In the genomic region with DNA sequence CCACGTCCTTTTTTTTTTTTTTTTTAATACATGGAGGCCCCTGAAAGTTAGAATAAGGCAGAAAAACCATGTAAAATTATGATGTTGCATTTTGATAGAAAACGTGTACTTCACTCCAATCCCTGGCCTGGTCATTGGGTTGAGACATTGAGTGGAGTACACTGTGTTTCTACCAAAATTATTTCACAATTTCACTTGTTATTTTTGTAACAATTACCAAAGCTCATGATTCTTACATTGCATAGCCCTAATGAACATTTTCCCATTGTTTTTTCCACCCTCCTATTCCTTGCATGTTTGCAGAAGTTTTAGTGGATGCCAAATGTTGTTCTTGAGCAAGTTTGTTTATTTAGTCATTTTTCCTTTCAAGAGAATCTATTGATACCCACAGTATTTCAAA, we compare ENCODE assay signal across 18 cellular contexts. TPM values are rescaled to one million over a fixed set of nuclear protein-coding genes. Genes with fewer than 3 reads are reported as not detected.
DNase-seq lines count a peak whose midpoint lies in the region; ATAC-seq and TF ChIP-seq lines count a peak whose summit lies in the region.
"Had no signal": no experiment of that assay in that cellular context is flagged by ENCODE, and none has a peak within 500 bp of the region (broad histone marks: within the 10 kb centered on the region; RNA-seq: fewer than 3 reads in every experiment).

No MANE protein-coding gene starts in this region.

- H3K27ac ChIP-seq in esophagus squamous epithelium (peak overlapping the region; percentile 50 to 90 (median 85)), sigmoid colon (peak overlapping the region; percentile 85 to 98 (median 89)), transverse colon (peak overlapping the region; percentile 77 to 90 (median 83))

- H3K4me1 ChIP-seq in esophagus squamous epithelium: peaks cover 0 to 60% (median 20%) of the 10 kb centered on the region in 3 donors
- H3K4me1 ChIP-seq in sigmoid colon: peaks cover 0 to 99% (median 82%) of the 10 kb centered on the region in 4 donors
- peaks cover 5 to 48% (median 14%) of the 10 kb centered on the region in 4 donors for H3K4me1 ChIP-seq in transverse colon
- H3K4me1 ChIP-seq: Caco-2 had no signal

- in situ Hi-C loops in transverse colon (cut with MboI; ENCODE audit: low pct_ligation_motif_present in 1 of 4, low pct_unique_long_range_greater_than_20kb in 1 of 4, low sequenced_read_pairs in 3 of 4): no loop called here
- in situ Hi-C loops in ACHN (cut with HindIII; ENCODE audit: low pct_ligation_motif_present, low pct_unique_long_range_greater_than_20kb, low sequenced_read_pairs): no loop called here

- TF ChIP-seq CTCF in esophagus squamous epithelium (IDR thresholded peaks at IDR 0.05): no peak
- TF ChIP-seq CTCF in sigmoid colon (IDR thresholded peaks at IDR 0.05): no peak
- TF ChIP-seq CTCF in transverse colon (IDR thresholded peaks at IDR 0.05): no peak

- TF ChIP-seq EP300 in sigmoid colon (IDR thresholded peaks at IDR 0.05): peak in 1 of 4 donors; percentile 64
- no peak for TF ChIP-seq EP300 in transverse colon (IDR thresholded peaks at IDR 0.05; ENCODE audit: low read depth)

- H3K27me3 ChIP-seq in esophagus squamous epithelium: no peaks in the 10 kb centered on the region
- H3K27me3 ChIP-seq in sigmoid colon: no peaks in the 10 kb centered on the region
- no peaks in the 10 kb centered on the region for H3K27me3 ChIP-seq in transverse colon
- H3K27me3 ChIP-seq in MG63: no peaks in the 10 kb centered on the region

- ATAC-seq in left ventricle myocardium superior: peak; percentile 74

- H3K4me3 ChIP-seq in esophagus squamous epithelium (no peak overlapping the region), sigmoid colon (no peak overlapping the region), transverse colon (no peak overlapping the region), MG63 (no peak overlapping the region)

- DNase-seq in esophagus squamous epithelium (lab: John Stamatoyannopoulos, UW) (no peak), left ventricle myocardium superior (no peak), sigmoid colon (no peak), transverse colon (no peak), ACHN (no peak), CD1c-positive myeloid dendritic cell (ENCODE audit: extremely low spot score) (no peak), cerebellar cortex (ENCODE audit: low spot score) (no peak), MG63 (no peak)
- DNase-seq: Caco-2; CD4-positive, CD25-positive, alpha-beta regulatory T cell; DMS153; HFFc6; KG1; NCI-H1092; NCI-H1694 treated with DMSO at 0.1 percent for 48 hours; NCI-H226; SHP77 treated with DMSO at 0.1 percent for 48 hours had no signal

- no peaks in the 10 kb centered on the region for H3K36me3 ChIP-seq in esophagus squamous epithelium
- H3K36me3 ChIP-seq in sigmoid colon: peaks cover 0 to 16% (median 6%) of the 10 kb centered on the region in 4 donors
- H3K36me3 ChIP-seq in transverse colon: no peaks in the 10 kb centered on the region
- H3K36me3 ChIP-seq in MG63: no peaks in the 10 kb centered on the region

- intact Hi-C loops in esophagus squamous epithelium (cut with DNase I) (no loop called here), left ventricle myocardium superior (cut with micrococcal nuclease) (no loop called here), sigmoid colon (cut with DNase I) (no loop called here), transverse colon (cut with DNase I; ENCODE audit: low total_unique reads) (no loop called here)

- no peaks in the 10 kb centered on the region for H3K9me3 ChIP-seq in esophagus squamous epithelium
- no peaks in the 10 kb centered on the region for H3K9me3 ChIP-seq in sigmoid colon
- H3K9me3 ChIP-seq in transverse colon: no peaks in the 10 kb centered on the region
- no peaks in the 10 kb centered on the region for H3K9me3 ChIP-seq in MG63
- H3K9me3 ChIP-seq: Caco-2 had no signal

- 35 to 40% methylated on average over 2 of the region's 2 CpGs for WGBS in esophagus squamous epithelium, 2 donors
- WGBS in sigmoid colon, 2 donors: 42 to 62% methylated on average over 2 of the region's 2 CpGs
- 32 to 61% methylated on average over 2 of the region's 2 CpGs for WGBS in transverse colon (ENCODE audit: low coverage in 1 of 2), 2 donors

- TF ChIP-seq POLR2A in esophagus squamous epithelium (IDR thresholded peaks at IDR 0.05) (no peak), sigmoid colon (IDR thresholded peaks at IDR 0.05) (no peak), transverse colon (IDR thresholded peaks at IDR 0.05) (no peak)

RNA-seq across cellular contexts. Expression of a gene that starts 21.9 kb away (rescaled TPM):
- 10 to 100 TPM in 2 of 4 donors, 1 to 10 TPM in 2; 1.9 to 58.4 (median 11.3) TPM for total RNA-seq in esophagus squamous epithelium
- 8.9 TPM for total RNA-seq in left ventricle myocardium superior
- total RNA-seq in sigmoid colon: 100 to 1,000 TPM in 3 of 4 donors, 10 to 100 TPM in 1; 89.9 to 167 (median 137) TPM
- polyA plus RNA-seq in sigmoid colon: 1 to 10 TPM; 2.5 to 5.3 (median 4.2) TPM
- 10 to 100 TPM in 3 of 4 donors, 1 to 10 TPM in 1; 7.4 to 40.5 (median 28.9) TPM for total RNA-seq in transverse colon
- not detected in 2 replicates for total RNA-seq in MG63 (2014; rRNA removed; shearing (Covaris generic); ENCODE audit: low replicate concordance)
- total RNA-seq: Caco-2, H4 had no signal
- polyA plus RNA-seq: CD4-positive, CD25-positive, alpha-beta regulatory T cell had no signal
